ENCODE assay signal across 12 cellular contexts in genomic region chr5:141845371-141845821, GRCh38. TPM values are rescaled to one million over a fixed set of nuclear protein-coding genes. Genes with fewer than 3 reads are reported as not detected.
DNase-seq lines count a peak whose midpoint lies in the region; ATAC-seq, FAIRE-seq and TF ChIP-seq lines count a peak whose summit lies in the region.
"Had no signal": no experiment of that assay in that cellular context is flagged by ENCODE, and none has a peak within 500 bp of the region (broad histone marks: within the 10 kb centered on the region; RNA-seq: fewer than 3 reads in every experiment).

No MANE protein-coding gene starts in this region.

- WGBS in HepG2 (ENCODE audit: low lambda C conversion rate): 35% methylated on average over 6 of the region's 7 CpGs
- 58% methylated on average over 5 of the region's 7 CpGs for WGBS in right lobe of liver (ENCODE audit: insufficient coverage, low coverage, low lambda C conversion rate, missing lambda C conversion rate)
- WGBS in upper lobe of left lung, 2 donors: 26 to 41% methylated on average over 5 to 7 of the region's 7 CpGs

- peaks cover 37% of the 10 kb centered on the region for H3K4me1 ChIP-seq in HepG2 (ENCODE audit: insufficient read depth, low read length)
- H3K4me1 ChIP-seq in right lobe of liver: peaks cover 0 to 48% (median 12%) of the 10 kb centered on the region in 4 donors
- peaks cover 20% of the 10 kb centered on the region for H3K4me1 ChIP-seq in colonic mucosa
- peaks cover 70 to 88% (median 79%) of the 10 kb centered on the region in 4 donors for H3K4me1 ChIP-seq in upper lobe of left lung

- no peak for FAIRE-seq in HepG2 (lab: Jason Lieb, UNC)

- H3K9ac ChIP-seq in HepG2 (ENCODE audit: insufficient read depth, low read depth, low read length): no peak overlapping the region
- H3K9ac ChIP-seq in colonic mucosa (ENCODE audit: low read depth in 2 of 2, low read length in 2 of 2): peak overlapping the region; percentile 17 to 51

- H3K9me3 ChIP-seq in HepG2 (ENCODE audit: low read length) (no peaks in the 10 kb centered on the region), right lobe of liver (no peaks in the 10 kb centered on the region), colonic mucosa (no peaks in the 10 kb centered on the region), upper lobe of left lung (no peaks in the 10 kb centered on the region)
- H3K9me3 ChIP-seq: MG63 had no signal

- no peaks in the 10 kb centered on the region for H3K36me3 ChIP-seq in HepG2 (replicated peaks in 1 of 2; ENCODE audit: control insufficient read depth in 1 of 2, insufficient read depth in 2 of 2, low read length in 2 of 2)
- H3K36me3 ChIP-seq in right lobe of liver: no peaks in the 10 kb centered on the region
- H3K36me3 ChIP-seq in colonic mucosa: no peaks in the 10 kb centered on the region
- H3K36me3 ChIP-seq in upper lobe of left lung: no peaks in the 10 kb centered on the region
- H3K36me3 ChIP-seq: MG63 had no signal

- H3K4me3 Mint-ChIP-seq in T-helper 2 cell treated with Interferon-gamma antibody and Interleukin-4, amounts not matched to agents 5 μg/mL and 100 μg/mL, for 36 hours: no peak overlapping the region
- H3K4me3 Mint-ChIP-seq: memory B cell; T-helper 1 cell treated with Interleukin-12 subunit alpha and Interleukin-12 subunit beta and Interleukin-4 antibody, amounts not matched to agents 30 μg/mL and 1 μg/mL, for 36 hours had no signal

- DNase-seq in HepG2 (ENCODE audit: low spot score): no peak
- DNase-seq in right lobe of liver: no peak
- DNase-seq in NCI-H69 (lab: John Stamatoyannopoulos, UW): peak; percentile 37
- no peak for DNase-seq in colonic mucosa
- no peak for DNase-seq in upper lobe of left lung
- DNase-seq in T-helper 2 cell treated with Interferon-gamma antibody and Interleukin-4, amounts not matched to agents 5 μg/mL and 100 μg/mL, for 36 hours (ENCODE audit: low spot score): no peak
- DNase-seq in NCI-H1048 (lab: John Stamatoyannopoulos, UW): no peak
- DNase-seq: MG63 had no signal

- H3K79me2 ChIP-seq in HepG2 (ENCODE audit: insufficient read depth, low read length): no peaks in the 10 kb centered on the region

- TF ChIP-seq POLR2A in HepG2 (IDR thresholded peaks at IDR 0.05; ENCODE audit: insufficient read depth in 1 of 2, low read depth in 2 of 2, low read length in 2 of 2): no peak
- no peak for TF ChIP-seq POLR2A in right lobe of liver (IDR thresholded peaks at IDR 0.05)
- TF ChIP-seq POLR2A in upper lobe of left lung (IDR thresholded peaks at IDR 0.05): no peak

- H3K27me3 ChIP-seq in HepG2 (ENCODE audit: control insufficient read depth in 1 of 2, insufficient read depth in 2 of 2, low read length in 2 of 2): peaks cover 2 to 29% of the 10 kb centered on the region in 2 experiments; a peak in 3 of 5 replicates
- no peaks in the 10 kb centered on the region for H3K27me3 ChIP-seq in right lobe of liver
- H3K27me3 ChIP-seq in colonic mucosa: no peaks in the 10 kb centered on the region
- no peaks in the 10 kb centered on the region for H3K27me3 ChIP-seq in upper lobe of left lung
- H3K27me3 ChIP-seq: MG63 had no signal

- no peaks in the 10 kb centered on the region for H3K36me3 Mint-ChIP-seq in T-helper 2 cell treated with Interferon-gamma antibody and Interleukin-4, amounts not matched to agents 5 μg/mL and 100 μg/mL, for 36 hours (ENCODE audit: low read depth)
- H3K36me3 Mint-ChIP-seq: memory B cell had no signal

- TF ChIP-seq CTCF in HepG2 (CRISPR knock-in tag; IDR thresholded peaks at IDR 0.05) (no peak), right lobe of liver (IDR thresholded peaks at IDR 0.05) (no peak), colonic mucosa (IDR thresholded peaks at IDR 0.05) (no peak), upper lobe of left lung (IDR thresholded peaks at IDR 0.05) (no peak)

- H3K9me3 Mint-ChIP-seq in T-helper 2 cell treated with Interferon-gamma antibody and Interleukin-4, amounts not matched to agents 5 μg/mL and 100 μg/mL, for 36 hours: no peaks in the 10 kb centered on the region
- H3K9me3 Mint-ChIP-seq: memory B cell; T-helper 1 cell treated with Interleukin-12 subunit alpha and Interleukin-12 subunit beta and Interleukin-4 antibody, amounts not matched to agents 30 μg/mL and 1 μg/mL, for 36 hours had no signal

- TF ChIP-seq EP300 in HepG2 (IDR thresholded peaks at IDR 0.05; ENCODE audit: low read depth in 2 of 2, low read length in 2 of 2) (no peak), HepG2 (CRISPR knock-in tag; IDR thresholded peaks at IDR 0.05; ENCODE audit: borderline replicate concordance) (no peak), upper lobe of left lung (IDR thresholded peaks at IDR 0.05) (no peak)

- POLR2A ChIA-PET in HepG2 (lab: Yijun Ruan, JAX): no interaction called here

- no peak overlapping the region for H3K27ac ChIP-seq in HepG2 (ENCODE audit: extremely low read length, insufficient read depth, low read length)
- no peak overlapping the region for H3K27ac ChIP-seq in right lobe of liver
- H3K27ac ChIP-seq in colonic mucosa: no peak overlapping the region
- H3K27ac ChIP-seq in upper lobe of left lung: peak overlapping the region; percentile 36 to 97 (median 94)

- H3K4me2 ChIP-seq in HepG2 (ENCODE audit: low read depth, low read length): no peak overlapping the region
- H3K4me2 ChIP-seq: smooth muscle cell had no signal

- H3K27ac Mint-ChIP-seq in T-helper 2 cell treated with Interferon-gamma antibody and Interleukin-4, amounts not matched to agents 5 μg/mL and 100 μg/mL, for 36 hours: no peak overlapping the region
- H3K27ac Mint-ChIP-seq: memory B cell; T-helper 1 cell treated with Interleukin-12 subunit alpha and Interleukin-12 subunit beta and Interleukin-4 antibody, amounts not matched to agents 30 μg/mL and 1 μg/mL, for 36 hours had no signal

- no TSS peak for BruUV-seq in HepG2 (replicated peaks; lab: Mats Ljungman, UMichigan)

- H3K4me3 ChIP-seq in HepG2 (replicated peaks in 1 of 3; ENCODE audit: insufficient read depth in 1 of 3, low read depth in 2 of 3, low read length in 3 of 3): no peak overlapping the region
- no peak overlapping the region for H3K4me3 ChIP-seq in right lobe of liver
- no peak overlapping the region for H3K4me3 ChIP-seq in colonic mucosa
- H3K4me3 ChIP-seq in upper lobe of left lung: no peak overlapping the region
- H3K4me3 ChIP-seq: MG63, smooth muscle cell had no signal

- TF ChIP-seq RAD21 in HepG2 (CRISPR knock-in tag; IDR thresholded peaks at IDR 0.05): no peak

- ATAC-seq in HepG2 (peak; percentile 27; the same call in 2 of the 3 replicates), right lobe of liver (no peak), upper lobe of left lung (ENCODE audit: low FRiP score in 2 of 2) (no peak), GM21717 (IDR thresholded peaks at IDR 0.05; ENCODE audit: unreplicated experiment) (no peak)

- H3K27me3 Mint-ChIP-seq in T-helper 2 cell treated with Interferon-gamma antibody and Interleukin-4, amounts not matched to agents 5 μg/mL and 100 μg/mL, for 36 hours (ENCODE audit: low read depth): peaks cover 13% of the 10 kb centered on the region

- CTCF ChIA-PET in HepG2 (lab: Yijun Ruan, JAX; ENCODE audit: low intra/inter-chr PET ratio, low total read pairs): no interaction called here

- no peaks in the 10 kb centered on the region for H4K20me1 ChIP-seq in HepG2 (ENCODE audit: insufficient read depth, low read length)

- in situ Hi-C loops in HepG2 (cut with HindIII; ENCODE audit: extremely low pct_ligation_motif_present, low pct_unique_long_range_greater_than_20kb): no loop called here

- intact Hi-C loops in HepG2 (cut with micrococcal nuclease; ENCODE audit: unreplicated experiment): no loop called here
- intact Hi-C loops in right lobe of liver (cut with DNase I): no loop called here
- intact Hi-C loops in colonic mucosa (cut with DNase I): no loop called here

- no peak overlapping the region for H2AFZ ChIP-seq in HepG2 (ENCODE audit: low read length)

- peaks cover 10% of the 10 kb centered on the region for H3K4me1 Mint-ChIP-seq in T-helper 2 cell treated with Interferon-gamma antibody and Interleukin-4, amounts not matched to agents 5 μg/mL and 100 μg/mL, for 36 hours (ENCODE audit: low read depth)

TF ChIP-seq in HepG2, 621 proteins besides CTCF, POLR2A, EP300 and RAD21 (continues in another document):
- TF ChIP-seq PRPF4 (IDR thresholded peaks at IDR 0.05; ENCODE audit: low read depth, low read length, poor library complexity, severe bottlenecking) (no peak), MEIS2 (CRISPR knock-in tag; IDR thresholded peaks at IDR 0.05) (no peak)

RNA-seq across cellular contexts. Expression of gene PCDH1, which starts 32.8 kb away (rescaled TPM):
- total RNA-seq in HepG2 (2016; rRNA removed; fragmentation: Illumina TruSeq; extraction: Trizol) (0.11 and 0.13 TPM in 2 replicates), right lobe of liver (10 to 100 TPM; 20.8 to 44.1 (median 29.4) TPM), colonic mucosa (100 to 1,000 TPM in 1 of 2 donors, 10 to 100 TPM in 1; 97.3 to 105 TPM), upper lobe of left lung (100 to 1,000 TPM in 1 of 6 donors, 10 to 100 TPM in 5; 41.3 to 133 (median 81.6) TPM)
- total RNA-seq in HepG2 (2016; cell fraction: cytosol; rRNA removed; fragmentation: Illumina TruSeq; extraction: Trizol; ENCODE audit: low read depth): not detected in 2 replicates
- 0.09 TPM in 1 of 2 replicates, not detected in the other for total RNA-seq in HepG2 (2016; cell fraction: insoluble cytoplasmic fraction; rRNA removed; fragmentation: Illumina TruSeq; extraction: Trizol)
- not detected in 2 replicates for total RNA-seq in HepG2 (2016; cell fraction: membrane; rRNA removed; fragmentation: Illumina TruSeq; extraction: Trizol)
- 0.31 TPM in 1 of 2 replicates, not detected in the other for total RNA-seq in HepG2 (2016; cell fraction: nucleus; rRNA removed; fragmentation: Illumina TruSeq; extraction: Trizol)
- 0.83 and 1.3 TPM in 2 replicates for polyA plus RNA-seq in HepG2 (2011; rRNA removed)
- 0.85 and 1.0 TPM in 2 replicates for polyA plus RNA-seq in HepG2 (2011; cell fraction: cytosol; rRNA removed)
- polyA plus RNA-seq in HepG2 (2011; cell fraction: nucleus; rRNA removed): 0.83 and 0.90 TPM in 2 replicates
- polyA plus RNA-seq in HepG2 (2012): 0.80 and 1.3 TPM in 2 replicates
- polyA plus RNA-seq in HepG2 (2016; cell fraction: cytosol; fragmentation: Illumina TruSeq; extraction: Trizol; ENCODE audit: low read depth): 0.08 TPM in 1 of 2 replicates, not detected in the other
- 0.11 TPM in 1 of 2 replicates, not detected in the other for polyA plus RNA-seq in HepG2 (2016; cell fraction: insoluble cytoplasmic fraction; fragmentation: Illumina TruSeq; extraction: Trizol; ENCODE audit: low read depth)
- polyA plus RNA-seq in HepG2 (2016; cell fraction: membrane; fragmentation: Illumina TruSeq; extraction: Trizol; ENCODE audit: low read depth): not detected in 2 replicates
- polyA plus RNA-seq in HepG2 (2016; cell fraction: nucleus; fragmentation: Illumina TruSeq; extraction: Trizol; ENCODE audit: insufficient read depth, low read depth): 0.25 TPM in 1 of 2 replicates, not detected in the other
- polyA minus RNA-seq in HepG2 (2011; rRNA and poly(A)+ RNA removed; ENCODE audit: low replicate concordance): 2.1 and 10.8 TPM in 2 replicates
- 1.6 and 1.9 TPM in 2 replicates for polyA minus RNA-seq in HepG2 (2011; cell fraction: cytosol; rRNA and poly(A)+ RNA removed)
- 0.75 and 0.77 TPM in 2 replicates for polyA minus RNA-seq in HepG2 (2011; cell fraction: nucleus; rRNA and poly(A)+ RNA removed)

Comparison
In these comparisons a context has a peak if more than half of its experiments do, and no peak if none do; other contexts are left out.
1. RNA of gene PCDH1, which starts 32.8 kb away (total RNA-seq): 97.3 to 105 TPM in colonic mucosa, 41.3 to 133 TPM in upper lobe of left lung and 20.8 to 44.1 TPM in right lobe of liver; 0.09 to 0.31 TPM in HepG2; every median in the first group is over 10 times any median in the second.
2. H3K27ac ChIP-seq: peak in upper lobe of left lung (4 of 4); none in HepG2 (single experiment), right lobe of liver (0 of 3) and colonic mucosa (single experiment).